In the genomic region with DNA sequence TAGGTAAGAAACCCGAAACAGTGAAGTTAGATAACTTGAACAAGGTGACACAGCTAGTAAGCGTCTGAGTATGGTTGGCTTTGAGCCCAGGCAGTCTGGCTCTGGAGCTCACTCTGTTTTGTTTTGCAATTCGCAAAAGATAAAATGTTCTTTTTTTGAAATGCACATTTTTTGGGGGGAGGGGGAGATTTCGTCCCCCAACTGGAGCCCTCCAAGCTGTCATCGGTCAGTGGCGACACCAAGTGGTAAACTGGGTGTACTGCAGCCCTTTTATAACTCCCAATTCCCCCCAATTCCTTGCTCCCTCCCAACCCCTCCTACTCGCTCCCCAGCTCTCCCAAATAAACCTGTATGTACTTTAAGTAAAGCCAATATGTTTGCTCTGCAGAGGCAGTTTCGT, we compare ENCODE assay signal across 8 cellular contexts. TPM values are rescaled to one million over a fixed set of nuclear protein-coding genes. Genes with fewer than 3 reads are reported as not detected.
DNase-seq lines count a peak whose midpoint lies in the region; ATAC-seq and TF ChIP-seq lines count a peak whose summit lies in the region.

No MANE protein-coding gene starts in this region.

- no peak for TF ChIP-seq EP300 in tibial nerve (IDR thresholded peaks at IDR 0.05)

- 23% methylated on average over 8 of the region's 8 CpGs for WGBS in tibial nerve, 2 donors

- TF ChIP-seq POLR2A in tibial nerve (IDR thresholded peaks at IDR 0.05) = no peak

- DNase-seq in natural killer cell (peak; percentile 15), NCI-H82 treated with DMSO at 0.1 percent for 48 hours (lab: John Stamatoyannopoulos, UW; ENCODE audit: unreplicated experiment) (peak; percentile 4), left lobe of liver (ENCODE audit: low spot score) (peak; percentile 50), tibial nerve (ENCODE audit: low spot score in 2 of 2) (peak; percentile 13 to 41), hippocampal formation (lab: John Stamatoyannopoulos, UW) (no peak), DMS79 treated with DMSO at 0.1 percent for 48 hours (lab: John Stamatoyannopoulos, UW) (no peak)
- DNase-seq in natural killer cell treated with Interleukin-12 subunit alpha and Interleukin-12 subunit beta and Interleukin-15 and Interleukin-18, amount 100 ng/mL, for 72 hours (ENCODE audit: low spot score) = no peak

- ATAC-seq in natural killer cell = no peak
- no peak for ATAC-seq in natural killer cell treated with Interleukin-12 subunit alpha and Interleukin-12 subunit beta and Interleukin-15 and Interleukin-18, amount 100 ng/mL, for 72 hours
- ATAC-seq in left lobe of liver = peak; percentile 32

- H3K4me1 ChIP-seq in tibial nerve = peaks cover 0 to 16% (median 0%) of the 10 kb centered on the region in 4 donors

- intact Hi-C loops in natural killer cell (cut with micrococcal nuclease) = no loop called here

- no peaks in the 10 kb centered on the region for H3K9me3 ChIP-seq in tibial nerve

- H3K4me3 ChIP-seq in tibial nerve = no peak overlapping the region

- no peaks in the 10 kb centered on the region for H3K27me3 Mint-ChIP-seq in natural killer cell (ENCODE audit: low read depth in 2 of 2)
- H3K27me3 Mint-ChIP-seq in natural killer cell treated with Interleukin-12 subunit alpha and Interleukin-12 subunit beta and Interleukin-15 and Interleukin-18, amount 100 ng/mL, for 72 hours = peaks cover 0 to 9% of the 10 kb centered on the region in 2 donors
- H3K27me3 Mint-ChIP-seq in brain = peaks cover 3% of the 10 kb centered on the region

- H3K4me1 Mint-ChIP-seq in natural killer cell = no peaks in the 10 kb centered on the region
- no peaks in the 10 kb centered on the region for H3K4me1 Mint-ChIP-seq in natural killer cell treated with Interleukin-12 subunit alpha and Interleukin-12 subunit beta and Interleukin-15 and Interleukin-18, amount 100 ng/mL, for 72 hours (ENCODE audit: low read depth in 2 of 2)
- H3K4me1 Mint-ChIP-seq in brain = peaks cover 19% of the 10 kb centered on the region

- TF ChIP-seq CTCF in natural killer cell (IDR thresholded peaks at IDR 0.05) (peak; percentile 67), brain (conservative IDR thresholded peaks at IDR 0.05) (peak; percentile 81 to 83), tibial nerve (IDR thresholded peaks at IDR 0.05) (peak; percentile 52 to 84 (median 71))

- no peaks in the 10 kb centered on the region for H3K36me3 ChIP-seq in tibial nerve

- no peaks in the 10 kb centered on the region for H3K27me3 ChIP-seq in tibial nerve

- no peaks in the 10 kb centered on the region for H3K9me3 Mint-ChIP-seq in natural killer cell
- no peaks in the 10 kb centered on the region for H3K9me3 Mint-ChIP-seq in natural killer cell treated with Interleukin-12 subunit alpha and Interleukin-12 subunit beta and Interleukin-15 and Interleukin-18, amount 100 ng/mL, for 72 hours
- peaks cover 0 to 7% (median 0%) of the 10 kb centered on the region in 5 experiments for H3K9me3 Mint-ChIP-seq in brain

- H3K27ac Mint-ChIP-seq in natural killer cell (no peak overlapping the region), brain (no peak overlapping the region)
- H3K27ac Mint-ChIP-seq in natural killer cell treated with Interleukin-12 subunit alpha and Interleukin-12 subunit beta and Interleukin-15 and Interleukin-18, amount 100 ng/mL, for 72 hours = no peak overlapping the region

- H3K36me3 Mint-ChIP-seq in natural killer cell (no peaks in the 10 kb centered on the region), brain (peaks cover 1% of the 10 kb centered on the region)
- no peaks in the 10 kb centered on the region for H3K36me3 Mint-ChIP-seq in natural killer cell treated with Interleukin-12 subunit alpha and Interleukin-12 subunit beta and Interleukin-15 and Interleukin-18, amount 100 ng/mL, for 72 hours

- no peak overlapping the region for H3K27ac ChIP-seq in tibial nerve

- no peak overlapping the region for H3K4me3 Mint-ChIP-seq in natural killer cell
- H3K4me3 Mint-ChIP-seq in natural killer cell treated with Interleukin-12 subunit alpha and Interleukin-12 subunit beta and Interleukin-15 and Interleukin-18, amount 100 ng/mL, for 72 hours = no peak overlapping the region
- no peak overlapping the region for H3K4me3 Mint-ChIP-seq in brain

RNA-seq across cellular contexts. Expression of a gene that starts 2.8 kb away (rescaled TPM):
- 1 to 10 TPM; 2.5 to 4.5 (median 4.0) TPM for total RNA-seq in natural killer cell
- total RNA-seq in natural killer cell treated with Interleukin-12 subunit alpha and Interleukin-12 subunit beta and Interleukin-15 and Interleukin-18, amount 100 ng/mL, for 72 hours = 1 to 10 TPM; 3.8 to 6.2 TPM
- 5.5 TPM for polyA plus RNA-seq in brain (ENCODE audit: insufficient read depth, low read depth, low replicate concordance)
- 24.8 TPM for total RNA-seq in left lobe of liver
- total RNA-seq in tibial nerve = 1 to 10 TPM; 5.7 to 9.8 (median 7.4) TPM

RNA-seq across cellular contexts. Expression of a gene that starts 40.3 kb away (rescaled TPM):
- 1 to 10 TPM; 1.7 to 2.4 (median 2.0) TPM for total RNA-seq in natural killer cell
- under 1 TPM; 0.81 to 1.00 TPM for total RNA-seq in natural killer cell treated with Interleukin-12 subunit alpha and Interleukin-12 subunit beta and Interleukin-15 and Interleukin-18, amount 100 ng/mL, for 72 hours
- 13.6 TPM for polyA plus RNA-seq in brain (ENCODE audit: insufficient read depth, low read depth, low replicate concordance)
- 0.91 TPM for total RNA-seq in left lobe of liver
- total RNA-seq in tibial nerve = 1 to 10 TPM; 1.3 to 3.6 (median 2.7) TPM

Comparison
In these comparisons a context has a peak if more than half of its experiments do, and no peak if none do; other contexts are left out.
1. DNase-seq: peak in natural killer cell (single experiment), NCI-H82 treated with DMSO at 0.1 percent for 48 hours (single experiment), left lobe of liver (single experiment) and tibial nerve (2 of 2); none in natural killer cell treated with Interleukin-12 subunit alpha and Interleukin-12 subunit beta and Interleukin-15 and Interleukin-18, amount 100 ng/mL, for 72 hours (single experiment), hippocampal formation (0 of 2) and DMS79 treated with DMSO at 0.1 percent for 48 hours (single experiment).
2. Peak in every context shown above with its lines, with median percentiles within 50 percentile points of each other: CTCF ChIP-seq.